In the genomic region with DNA sequence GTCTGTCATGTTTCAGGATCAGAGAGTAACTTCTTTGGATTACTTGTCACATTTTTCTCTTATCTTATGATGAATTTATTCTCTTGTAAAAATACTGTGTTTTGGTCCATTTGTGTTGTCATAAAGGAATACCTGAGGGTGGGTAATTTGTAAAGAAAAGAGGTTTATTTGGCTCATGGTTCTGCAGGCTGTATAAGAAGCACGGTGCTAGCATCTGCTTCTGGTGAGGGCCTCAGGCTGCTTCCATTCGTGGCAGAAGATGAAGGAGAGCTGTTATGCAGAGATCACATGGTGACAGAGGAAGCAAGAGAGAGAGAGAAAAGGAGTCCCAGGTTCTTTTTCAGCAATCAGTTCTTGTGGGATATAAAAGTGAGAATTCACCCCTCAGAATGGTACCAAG, we compare ENCODE assay signal across 19 cellular contexts.
A peak's percentile ranks its signal among the peaks of the same experiment; 100 is the strongest.
DNase-seq lines count a peak whose midpoint lies in the region; ATAC-seq and TF ChIP-seq lines count a peak whose summit lies in the region.
"Had no signal": no experiment of that assay in that cellular context is flagged by ENCODE, and none has a peak within 500 bp of the region (broad histone marks: within the 10 kb centered on the region; RNA-seq: fewer than 3 reads in every experiment).

No MANE protein-coding gene starts in this region.

- intact Hi-C loops in gastrocnemius medialis (cut with DNase I; ENCODE audit: low total_unique reads), result no loop called here

- H3K18ac ChIP-seq in mesendoderm (ENCODE audit: low read length), result no peak overlapping the region

- no peaks in the 10 kb centered on the region for H3K79me1 ChIP-seq in mesendoderm (ENCODE audit: low read length)

- no peak for DNase-seq in stimulated activated naive CD8-positive, alpha-beta T cell treated with anti-CD3 and anti-CD28 coated beads, Interleukin-15, amount 100 ng/mL, for 72 hours
- DNase-seq in stimulated activated naive CD8-positive, alpha-beta T cell treated with anti-CD3 and anti-CD28 coated beads, Interleukin-15, Interleukin-2, amounts not matched to agents 100 U/mL and 50 U/mL, for 24 hours, result no peak
- DNase-seq in mesothelial cell of epicardium (ENCODE audit: low spot score in 2 of 2, unreplicated experiment in 2 of 2), result no peak
- DNase-seq in gastrocnemius medialis, result no peak
- DNase-seq in SIG-M5 (lab: John Stamatoyannopoulos, UW), result no peak
- no peak for DNase-seq in mesendoderm
- DNase-seq: AML-193; Caco-2; CD4-positive, alpha-beta T cell; DMS153; DMS79 treated with DMSO at 0.1 percent for 48 hours; GF-D8; H9 had no signal

- TF ChIP-seq CTCF in mesothelial cell of epicardium (IDR thresholded peaks at IDR 0.05; ENCODE audit: unreplicated experiment) (no peak), gastrocnemius medialis (IDR thresholded peaks at IDR 0.05 in 4 of 5, conservative IDR thresholded peaks at IDR 0.05 in 1 of 5) (no peak)

- no peak for TF ChIP-seq POLR2A in gastrocnemius medialis (IDR thresholded peaks at IDR 0.05)

- no peak overlapping the region for H3K9ac ChIP-seq in mesendoderm (ENCODE audit: low read length)

- no peaks in the 10 kb centered on the region for H3K79me2 ChIP-seq in mesendoderm (ENCODE audit: control insufficient read depth, insufficient read depth, low read length)

- H3K4me1 ChIP-seq in gastrocnemius medialis, result peaks cover 40 to 46% of the 10 kb centered on the region in 2 donors
- no peaks in the 10 kb centered on the region for H3K4me1 ChIP-seq in mesendoderm (ENCODE audit: control insufficient read depth, low read depth, low read length)

- H3K36me3 Mint-ChIP-seq in mesothelial cell of epicardium, result peaks cover 7% of the 10 kb centered on the region
- H3K36me3 Mint-ChIP-seq: IgD-negative memory B cell had no signal

- H3K36me3 ChIP-seq in gastrocnemius medialis, result no peaks in the 10 kb centered on the region
- no peaks in the 10 kb centered on the region for H3K36me3 ChIP-seq in mesendoderm (ENCODE audit: control insufficient read depth, insufficient read depth, low read length)

- H3K27ac Mint-ChIP-seq in stimulated activated naive CD8-positive, alpha-beta T cell treated with anti-CD3 and anti-CD28 coated beads, Interleukin-15, amount 100 ng/mL, for 72 hours, result peak overlapping the region; percentile 6 to 60
- H3K27ac Mint-ChIP-seq in mesothelial cell of epicardium, result peak overlapping the region; percentile 65
- H3K27ac Mint-ChIP-seq: CD4-positive, alpha-beta T cell; H9; IgD-negative memory B cell had no signal

- no peak overlapping the region for H2BK15ac ChIP-seq in mesendoderm (replicated peaks; ENCODE audit: low read depth)

- WGBS in mesendoderm (ENCODE audit: extremely low coverage, insufficient coverage, low lambda C conversion rate), result no CpG with 5 or more reads among the region's 2 CpGs

- H3K27me3 ChIP-seq in gastrocnemius medialis, result no peaks in the 10 kb centered on the region
- no peaks in the 10 kb centered on the region for H3K27me3 ChIP-seq in mesendoderm (ENCODE audit: insufficient read depth, low read length, poor library complexity)

- in situ Hi-C loops in gastrocnemius medialis (cut with MboI; ENCODE audit: low sequenced_read_pairs in 4 of 4), result loop anchor here in 2 of 4 donors (10.0 to 25.0 kb wide), 2 partner anchors 146 to 149 kb away; no protein-coding TSS in a partner anchor

- H3K27me3 Mint-ChIP-seq in stimulated activated naive CD8-positive, alpha-beta T cell treated with anti-CD3 and anti-CD28 coated beads, Interleukin-15, amount 100 ng/mL, for 72 hours, result no peaks in the 10 kb centered on the region
- H3K27me3 Mint-ChIP-seq in mesothelial cell of epicardium (ENCODE audit: low read depth), result no peaks in the 10 kb centered on the region

- H2AK5ac ChIP-seq in mesendoderm (ENCODE audit: low read length), result no peak overlapping the region

- no peaks in the 10 kb centered on the region for H3K9me3 ChIP-seq in gastrocnemius medialis
- H3K9me3 ChIP-seq: A549 had no signal

- ATAC-seq in stimulated activated naive CD8-positive, alpha-beta T cell treated with anti-CD3 and anti-CD28 coated beads, Interleukin-15, amount 100 ng/mL, for 72 hours, result no peak
- ATAC-seq in stimulated activated naive CD8-positive, alpha-beta T cell treated with anti-CD3 and anti-CD28 coated beads, Interleukin-15, Interleukin-2, amounts not matched to agents 100 U/mL and 50 U/mL, for 24 hours, result no peak
- ATAC-seq in gastrocnemius medialis (peak in 1 of 2 donors; percentile 20), GM21717 (IDR thresholded peaks at IDR 0.05; ENCODE audit: unreplicated experiment) (no peak)
- ATAC-seq: A549, HepG2 had no signal

- H3K4me3 Mint-ChIP-seq in stimulated activated naive CD8-positive, alpha-beta T cell treated with anti-CD3 and anti-CD28 coated beads, Interleukin-15, amount 100 ng/mL, for 72 hours, result no peak overlapping the region
- no peak overlapping the region for H3K4me3 Mint-ChIP-seq in mesothelial cell of epicardium
- H3K4me3 Mint-ChIP-seq: CD4-positive, alpha-beta T cell; H9; IgD-negative memory B cell had no signal

- no peaks in the 10 kb centered on the region for H3K4me1 Mint-ChIP-seq in stimulated activated naive CD8-positive, alpha-beta T cell treated with anti-CD3 and anti-CD28 coated beads, Interleukin-15, amount 100 ng/mL, for 72 hours
- peaks cover 33% of the 10 kb centered on the region for H3K4me1 Mint-ChIP-seq in mesothelial cell of epicardium
- H3K4me1 Mint-ChIP-seq: IgD-negative memory B cell had no signal

- H3K23ac ChIP-seq in mesendoderm (ENCODE audit: low read length), result no peak overlapping the region

- no peak overlapping the region for H2BK120ac ChIP-seq in mesendoderm (ENCODE audit: low read depth, low read length)

- H2BK5ac ChIP-seq in mesendoderm (ENCODE audit: low read length), result no peak overlapping the region

- H3K4me3 ChIP-seq in gastrocnemius medialis (no peak overlapping the region), mesendoderm (ENCODE audit: low read length) (no peak overlapping the region)
- H3K4me3 ChIP-seq: A549 had no signal

- H3K4ac ChIP-seq in mesendoderm (ENCODE audit: low read depth, low read length), result no peak overlapping the region

- H3K27ac ChIP-seq in gastrocnemius medialis (peak overlapping the region; percentile 62 to 78 (median 69)), mesendoderm (ENCODE audit: low read depth, low read length) (no peak overlapping the region)
- H3K27ac ChIP-seq: 22Rv1, A549, C4-2B had no signal

- H3K56ac ChIP-seq in mesendoderm (ENCODE audit: low read length), result no peak overlapping the region

- no peaks in the 10 kb centered on the region for H3K9me3 Mint-ChIP-seq in stimulated activated naive CD8-positive, alpha-beta T cell treated with anti-CD3 and anti-CD28 coated beads, Interleukin-15, amount 100 ng/mL, for 72 hours
- H3K9me3 Mint-ChIP-seq in mesothelial cell of epicardium, result peaks cover 18% of the 10 kb centered on the region
- H3K9me3 Mint-ChIP-seq: CD4-positive, alpha-beta T cell; H9; IgD-negative memory B cell had no signal

- H4K8ac ChIP-seq in mesendoderm (ENCODE audit: low read depth, low read length), result no peak overlapping the region

- H4K5ac ChIP-seq in mesendoderm (ENCODE audit: low read length), result no peak overlapping the region

- H3K4me2 ChIP-seq in mesendoderm (ENCODE audit: low read length), result no peak overlapping the region
- H3K4me2 ChIP-seq: A549 had no signal
